14 cellular contexts compared by ENCODE assay signal in the genomic region with DNA sequence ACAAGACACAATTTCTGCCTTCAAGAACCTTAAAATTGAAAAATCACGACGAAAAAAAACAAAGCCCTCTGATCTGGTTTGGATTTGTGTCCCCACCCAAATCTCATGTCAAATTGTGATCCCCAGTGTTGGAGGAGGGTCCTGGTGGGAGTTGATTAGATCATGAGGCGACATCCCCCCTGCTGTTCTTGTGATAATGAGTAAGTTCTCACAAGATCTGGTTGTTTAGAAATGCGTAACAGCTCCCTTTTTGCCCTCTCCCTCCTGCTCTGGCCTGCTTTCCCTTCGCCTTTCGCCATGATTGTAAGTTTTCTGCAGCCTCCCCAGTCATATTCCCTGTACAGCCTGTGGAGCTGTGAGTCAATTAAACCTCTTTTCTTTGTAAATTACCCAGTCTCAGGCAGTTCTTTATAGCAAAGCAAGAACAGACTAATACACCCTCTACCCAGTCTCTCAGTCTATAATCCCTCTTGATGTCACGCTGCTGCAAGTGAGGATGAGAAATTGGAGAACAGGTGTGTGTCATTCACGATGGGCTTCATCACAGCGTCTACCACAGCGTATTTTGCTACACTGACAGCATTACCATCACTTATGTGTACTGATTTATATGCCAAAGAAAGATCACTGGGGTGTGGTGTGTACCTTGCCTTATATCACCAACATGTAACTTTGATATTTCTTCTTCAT.
DNase-seq lines count a peak whose midpoint lies in the region.
"Had no signal": no experiment of that assay in that cellular context is flagged by ENCODE, and none has a peak within 500 bp of the region (broad histone marks: within the 10 kb centered on the region; RNA-seq: fewer than 3 reads in every experiment).

No MANE protein-coding gene starts in this region.

- H3K4me1 ChIP-seq in mesenchymal stem cell (ENCODE audit: control insufficient read depth, insufficient read depth, low read depth, low read length): no peaks in the 10 kb centered on the region
- H3K4me1 ChIP-seq: Caco-2, HAP-1 had no signal

- no peak overlapping the region for H3K27ac ChIP-seq in mesenchymal stem cell (ENCODE audit: low read length, poor library complexity, severe bottlenecking)
- H3K27ac ChIP-seq: C4-2B, HL-60 had no signal

- no peak overlapping the region for H2BK12ac ChIP-seq in mesenchymal stem cell (ENCODE audit: low read length in 2 of 2)

- H2AK5ac ChIP-seq in mesenchymal stem cell (ENCODE audit: low read length, severe bottlenecking): no peak overlapping the region

- H3K9me3 ChIP-seq in mesenchymal stem cell (ENCODE audit: control insufficient read depth, low read length): no peaks in the 10 kb centered on the region
- H3K9me3 ChIP-seq: Caco-2, HAP-1 had no signal

- H2BK5ac ChIP-seq in mesenchymal stem cell (ENCODE audit: low read depth, low read length, poor library complexity, severe bottlenecking): no peak overlapping the region

- no peak overlapping the region for H3K14ac ChIP-seq in mesenchymal stem cell (ENCODE audit: low read length in 2 of 2)

- intact Hi-C loops in head of caudate nucleus (cut with DNase I): no loop called here

- no peak overlapping the region for H4K8ac ChIP-seq in mesenchymal stem cell (ENCODE audit: low read length)

- H2BK15ac ChIP-seq in mesenchymal stem cell (ENCODE audit: low read depth, poor library complexity, severe bottlenecking): no peak overlapping the region

- DNase-seq in NCI-H82 (lab: John Stamatoyannopoulos, UW): peak; percentile 12
- no peak for DNase-seq in NCI-H82 treated with DMSO at 0.1 percent for 48 hours (lab: John Stamatoyannopoulos, UW; ENCODE audit: unreplicated experiment)
- DNase-seq in NCI-H524 treated with DMSO at 0.1 percent for 48 hours (lab: John Stamatoyannopoulos, UW): peak; percentile 92
- DNase-seq in mesenchymal stem cell: no peak
- no peak for DNase-seq in NCI-H526 (lab: John Stamatoyannopoulos, UW)
- DNase-seq in head of caudate nucleus: no peak
- DNase-seq in mucosa of gallbladder (ENCODE audit: low spot score): no peak
- DNase-seq: ACHN; AML-193; Caco-2; CD4-positive, alpha-beta T cell had no signal

- H3K23ac ChIP-seq in mesenchymal stem cell (ENCODE audit: low read length in 2 of 2): no peak overlapping the region

- H2BK120ac ChIP-seq in mesenchymal stem cell (ENCODE audit: low read depth, low read length): peak overlapping the region; percentile 49

- H2AFZ ChIP-seq in mesenchymal stem cell (ENCODE audit: low read depth, low read length): no peak overlapping the region

- no peak overlapping the region for H3K4me2 ChIP-seq in mesenchymal stem cell (ENCODE audit: low read length, poor library complexity, severe bottlenecking)

- H3K4me3 ChIP-seq in mesenchymal stem cell (ENCODE audit: insufficient read depth in 1 of 2, low read depth in 1 of 2, low read length in 2 of 2): no peak overlapping the region
- H3K4me3 ChIP-seq: HAP-1 had no signal

- WGBS in mesenchymal stem cell: 95% methylated on average over 10 of the region's 10 CpGs

- H4K91ac ChIP-seq in mesenchymal stem cell (ENCODE audit: low read length): no peak overlapping the region

- no peak overlapping the region for H3K4ac ChIP-seq in mesenchymal stem cell (ENCODE audit: low read depth in 1 of 2, low read length in 2 of 2)

- H3K18ac ChIP-seq in mesenchymal stem cell (ENCODE audit: low read depth in 1 of 2, low read length in 2 of 2): no peak overlapping the region

- H3K79me1 ChIP-seq in mesenchymal stem cell (replicated peaks; ENCODE audit: low read length, poor library complexity, severe bottlenecking): no peaks in the 10 kb centered on the region

- peaks cover 0 to 19% of the 10 kb centered on the region in 2 experiments for H3K27me3 ChIP-seq in mesenchymal stem cell (ENCODE audit: control insufficient read depth in 1 of 2, insufficient read depth in 1 of 2, low read length in 2 of 2)

- H3K9ac ChIP-seq in mesenchymal stem cell (ENCODE audit: low read length): no peak overlapping the region

- no peaks in the 10 kb centered on the region for H3K36me3 ChIP-seq in mesenchymal stem cell (ENCODE audit: control insufficient read depth in 1 of 2, insufficient read depth in 2 of 2, low read depth in 1 of 2, low read length in 2 of 2)
- H3K36me3 ChIP-seq: HAP-1 had no signal

Comparison
In these comparisons a context has a peak if more than half of its experiments do, and no peak if none do; other contexts are left out.
1. DNase-seq: peak in NCI-H82 (single experiment) and NCI-H524 treated with DMSO at 0.1 percent for 48 hours (single experiment); none in NCI-H82 treated with DMSO at 0.1 percent for 48 hours (single experiment), mesenchymal stem cell (single experiment), NCI-H526 (0 of 2), head of caudate nucleus (0 of 42) and mucosa of gallbladder (single experiment).